13 cellular contexts compared by ENCODE assay signal in genomic region chr11:62505784-62506145, GRCh38. TPM values are rescaled to one million over a fixed set of nuclear protein-coding genes. Genes with fewer than 3 reads are reported as not detected.
A peak's percentile ranks its signal among the peaks of the same experiment; 100 is the strongest.
DNase-seq lines count a peak whose midpoint lies in the region; ATAC-seq and TF ChIP-seq lines count a peak whose summit lies in the region.
"Had no signal": no experiment of that assay in that cellular context is flagged by ENCODE, and none has a peak within 500 bp of the region (broad histone marks: within the 10 kb centered on the region; RNA-seq: fewer than 3 reads in every experiment).

No MANE protein-coding gene starts in this region.

- H3K18ac ChIP-seq in mesenchymal stem cell (ENCODE audit: low read depth in 1 of 2, low read length in 2 of 2), result no peak overlapping the region

- POLR2A ChIA-PET in WTC11 (lab: Charles Lee), result interaction anchor here (0.6 to 0.7 kb wide), 3 partner anchors 11 to 37 kb away, joined by 3 to 5 read pairs (median 3); no protein-coding TSS in a partner anchor

- no peak overlapping the region for H3K23ac ChIP-seq in mesenchymal stem cell (ENCODE audit: low read length in 2 of 2)

- peak overlapping the region; percentile 84 for H3K9ac ChIP-seq in mesenchymal stem cell (ENCODE audit: low read length)
- H3K9ac ChIP-seq: SK-N-SH had no signal

- no peak overlapping the region for H2BK12ac ChIP-seq in mesenchymal stem cell (ENCODE audit: low read length in 2 of 2)

- peaks cover 61% of the 10 kb centered on the region for H3K27me3 Mint-ChIP-seq in WTC11 (ENCODE audit: low read depth)
- H3K27me3 Mint-ChIP-seq in activated CD8-positive, alpha-beta memory T cell treated with anti-CD3 and anti-CD28 coated beads, Interleukin-2, amount 10 ng/mL, durations not matched to agents 7 days and 5 days, result peaks cover 9% of the 10 kb centered on the region
- H3K27me3 Mint-ChIP-seq: activated T-helper 17 cell treated with anti-CD3 and anti-CD28 coated beads, Interleukin-2, amount 50 U/mL, for 72 hours; central memory CD8-positive, alpha-beta T cell had no signal

- H3K36me3 ChIP-seq in mesenchymal stem cell (ENCODE audit: control insufficient read depth in 1 of 2, insufficient read depth in 2 of 2, low read depth in 1 of 2, low read length in 2 of 2), result peaks cover 4% of the 10 kb centered on the region in 2 experiments
- no peaks in the 10 kb centered on the region for H3K36me3 ChIP-seq in thoracic aorta

- no peaks in the 10 kb centered on the region for H3K36me3 Mint-ChIP-seq in WTC11
- H3K36me3 Mint-ChIP-seq in activated CD8-positive, alpha-beta memory T cell treated with anti-CD3 and anti-CD28 coated beads, Interleukin-2, amount 10 ng/mL, durations not matched to agents 7 days and 5 days, result no peaks in the 10 kb centered on the region

- H3K27me3 ChIP-seq in mesenchymal stem cell (ENCODE audit: control insufficient read depth in 1 of 2, insufficient read depth in 1 of 2, low read length in 2 of 2) (no peaks in the 10 kb centered on the region), thoracic aorta (replicated peaks; ENCODE audit: insufficient read depth) (no peaks in the 10 kb centered on the region)

- CTCF ChIA-PET in WTC11 (lab: Charles Lee), result interaction anchor here (0.6 to 12.2 kb wide), 7 partner anchors 9 to 375 kb away, joined by 3 to 177 read pairs (median 6); partner anchors contain the start of genes AHNAK and SLC3A2
- CTCF ChIA-PET in activated CD8-positive, alpha-beta memory T cell treated with anti-CD3 and anti-CD28 coated beads, Interleukin-2, amount 10 ng/mL, durations not matched to agents 7 days and 5 days (lab: Charles Lee), result interaction anchor here (2.6 kb wide), 1 partner anchor 81 kb away, joined by 7 read pairs; no protein-coding TSS in a partner anchor

- TF ChIP-seq CTCF in WTC11 (IDR thresholded peaks at IDR 0.05), result no peak
- TF ChIP-seq CTCF in epithelial cell of proximal tubule (conservative IDR thresholded peaks at IDR 0.05; ENCODE audit: low read depth, low read length), result no peak
- TF ChIP-seq CTCF in thoracic aorta (IDR thresholded peaks at IDR 0.05), result no peak

- H3K4me1 ChIP-seq in mesenchymal stem cell (ENCODE audit: control insufficient read depth, insufficient read depth, low read depth, low read length) (peaks cover 29% of the 10 kb centered on the region), thoracic aorta (ENCODE audit: control insufficient read depth in 1 of 2, low read depth in 2 of 2) (peaks cover 13 to 54% of the 10 kb centered on the region in 2 donors)

- no peak for DNase-seq in WTC11 (ENCODE audit: low spot score)
- no peak for DNase-seq in epithelial cell of proximal tubule (ENCODE audit: low read depth)
- no peak for DNase-seq in mesenchymal stem cell
- DNase-seq in thoracic aorta (ENCODE audit: low spot score), result no peak
- DNase-seq in NCI-H2029 (lab: John Stamatoyannopoulos, UW), result no peak
- DNase-seq in activated CD8-positive, alpha-beta memory T cell treated with anti-CD3 and anti-CD28 coated beads, Interleukin-2, amount 10 ng/mL, durations not matched to agents 7 days and 5 days, result no peak
- DNase-seq in NCI-H1436 treated with DMSO at 0.1 percent for 48 hours (lab: John Stamatoyannopoulos, UW), result no peak
- DNase-seq in midbrain (lab: John Stamatoyannopoulos, UW), result no peak
- DNase-seq: CD4-positive, alpha-beta T cell; NCI-H1694 treated with DMSO at 0.1 percent for 48 hours; SK-N-SH had no signal

- peak overlapping the region; percentile 36 for H2AFZ ChIP-seq in mesenchymal stem cell (ENCODE audit: low read depth, low read length)

- H3K27ac Mint-ChIP-seq in WTC11, result no peak overlapping the region
- no peak overlapping the region for H3K27ac Mint-ChIP-seq in activated CD8-positive, alpha-beta memory T cell treated with anti-CD3 and anti-CD28 coated beads, Interleukin-2, amount 10 ng/mL, durations not matched to agents 7 days and 5 days
- H3K27ac Mint-ChIP-seq: CD4-positive, alpha-beta T cell had no signal

- H3K4me3 ChIP-seq in epithelial cell of proximal tubule (ENCODE audit: low read depth, low read length) (peak overlapping the region; percentile 28), mesenchymal stem cell (ENCODE audit: insufficient read depth in 1 of 2, low read depth in 1 of 2, low read length in 2 of 2) (peak overlapping the region; percentile 10 to 72), thoracic aorta (peak overlapping the region; percentile 71)

- H3K4me3 Mint-ChIP-seq in WTC11, result peak overlapping the region; percentile 63
- no peak overlapping the region for H3K4me3 Mint-ChIP-seq in activated CD8-positive, alpha-beta memory T cell treated with anti-CD3 and anti-CD28 coated beads, Interleukin-2, amount 10 ng/mL, durations not matched to agents 7 days and 5 days
- H3K4me3 Mint-ChIP-seq: activated T-helper 17 cell treated with anti-CD3 and anti-CD28 coated beads, Interleukin-2, amount 50 U/mL, for 72 hours; CD4-positive, alpha-beta T cell; central memory CD8-positive, alpha-beta T cell had no signal

- H2AK5ac ChIP-seq in mesenchymal stem cell (ENCODE audit: low read length, severe bottlenecking), result no peak overlapping the region

- H3K4ac ChIP-seq in mesenchymal stem cell (ENCODE audit: low read depth in 1 of 2, low read length in 2 of 2), result no peak overlapping the region

- H3K9me3 ChIP-seq in mesenchymal stem cell (ENCODE audit: control insufficient read depth, low read length) (no peaks in the 10 kb centered on the region), thoracic aorta (no peaks in the 10 kb centered on the region)
- H3K9me3 ChIP-seq: SK-N-SH had no signal

- H3K4me2 ChIP-seq in mesenchymal stem cell (ENCODE audit: low read length, poor library complexity, severe bottlenecking), result peak overlapping the region; percentile 59
- H3K4me2 ChIP-seq: SK-N-SH had no signal

- no peak overlapping the region for H2BK5ac ChIP-seq in mesenchymal stem cell (ENCODE audit: low read depth, low read length, poor library complexity, severe bottlenecking)

- H3K27ac ChIP-seq in mesenchymal stem cell (ENCODE audit: low read length, poor library complexity, severe bottlenecking) (no peak overlapping the region), thoracic aorta (peak overlapping the region in 1 of 2 donors; percentile 8)

- no peak overlapping the region for H2BK15ac ChIP-seq in mesenchymal stem cell (ENCODE audit: low read depth, poor library complexity, severe bottlenecking)

- no peak overlapping the region for H3K14ac ChIP-seq in mesenchymal stem cell (ENCODE audit: low read length in 2 of 2)

- peaks cover 4% of the 10 kb centered on the region for H3K79me1 ChIP-seq in mesenchymal stem cell (replicated peaks; ENCODE audit: low read length, poor library complexity, severe bottlenecking)

- H3K4me1 Mint-ChIP-seq in WTC11, result peaks cover 52% of the 10 kb centered on the region
- peaks cover 7% of the 10 kb centered on the region for H3K4me1 Mint-ChIP-seq in activated CD8-positive, alpha-beta memory T cell treated with anti-CD3 and anti-CD28 coated beads, Interleukin-2, amount 10 ng/mL, durations not matched to agents 7 days and 5 days
- H3K4me1 Mint-ChIP-seq: activated T-helper 17 cell treated with anti-CD3 and anti-CD28 coated beads, Interleukin-2, amount 50 U/mL, for 72 hours had no signal

- H4K91ac ChIP-seq in mesenchymal stem cell (ENCODE audit: low read length), result no peak overlapping the region

- ATAC-seq in WTC11 (no peak), thoracic aorta (ENCODE audit: insufficient number of reproducible peaks, low FRiP score, low read depth) (no peak)
- no peak for ATAC-seq in activated CD8-positive, alpha-beta memory T cell treated with anti-CD3 and anti-CD28 coated beads, Interleukin-2, amount 10 ng/mL, durations not matched to agents 7 days and 5 days
- ATAC-seq: activated T-helper 17 cell treated with anti-CD3 and anti-CD28 coated beads, Interleukin-2, amount 50 U/mL, for 72 hours had no signal

- no peak overlapping the region for H4K8ac ChIP-seq in mesenchymal stem cell (ENCODE audit: low read length)

- 58% methylated on average over 7 of the region's 15 CpGs for WGBS in mesenchymal stem cell

- no peak overlapping the region for H2BK120ac ChIP-seq in mesenchymal stem cell (ENCODE audit: low read depth, low read length)

- H3K9me3 Mint-ChIP-seq in WTC11, result no peaks in the 10 kb centered on the region
- H3K9me3 Mint-ChIP-seq in activated CD8-positive, alpha-beta memory T cell treated with anti-CD3 and anti-CD28 coated beads, Interleukin-2, amount 10 ng/mL, durations not matched to agents 7 days and 5 days (ENCODE audit: low read depth), result no peaks in the 10 kb centered on the region
- H3K9me3 Mint-ChIP-seq: activated T-helper 17 cell treated with anti-CD3 and anti-CD28 coated beads, Interleukin-2, amount 50 U/mL, for 72 hours; CD4-positive, alpha-beta T cell; central memory CD8-positive, alpha-beta T cell had no signal

TF ChIP-seq in WTC11, 78 proteins besides CTCF, POLR2A, EP300 and RAD21 (continues in another document):
- no peak for TF ChIP-seq ESRRA (CRISPR knock-in tag; IDR thresholded peaks at IDR 0.05; ENCODE audit: borderline replicate concordance)
- peak; percentile 96 for TF ChIP-seq ZNF121 (CRISPR knock-in tag; IDR thresholded peaks at IDR 0.05)

RNA-seq across cellular contexts. Expression of gene AHNAK, which starts 40.8 kb away (rescaled TPM):
- total RNA-seq in WTC11 (2021) (10.9 to 21.0 TPM (median 11.5 TPM) in 3 replicates), epithelial cell of proximal tubule (198 and 296 TPM in 2 replicates), thoracic aorta (1,000 to 10,000 TPM; 1,009 to 1,046 TPM)
- polyA plus RNA-seq in mesenchymal stem cell (2013, experiment 1 of 2), result 71.8 TPM
- polyA plus RNA-seq in mesenchymal stem cell (2013, experiment 2 of 2), result 65.2 TPM
- total RNA-seq in activated CD8-positive, alpha-beta memory T cell treated with anti-CD3 and anti-CD28 coated beads, Interleukin-2, amount 10 ng/mL, durations not matched to agents 7 days and 5 days, result 100 to 1,000 TPM; 180 to 390 TPM
